Comparison of ENCODE assay signal across 10 cellular contexts in the genomic region with DNA sequence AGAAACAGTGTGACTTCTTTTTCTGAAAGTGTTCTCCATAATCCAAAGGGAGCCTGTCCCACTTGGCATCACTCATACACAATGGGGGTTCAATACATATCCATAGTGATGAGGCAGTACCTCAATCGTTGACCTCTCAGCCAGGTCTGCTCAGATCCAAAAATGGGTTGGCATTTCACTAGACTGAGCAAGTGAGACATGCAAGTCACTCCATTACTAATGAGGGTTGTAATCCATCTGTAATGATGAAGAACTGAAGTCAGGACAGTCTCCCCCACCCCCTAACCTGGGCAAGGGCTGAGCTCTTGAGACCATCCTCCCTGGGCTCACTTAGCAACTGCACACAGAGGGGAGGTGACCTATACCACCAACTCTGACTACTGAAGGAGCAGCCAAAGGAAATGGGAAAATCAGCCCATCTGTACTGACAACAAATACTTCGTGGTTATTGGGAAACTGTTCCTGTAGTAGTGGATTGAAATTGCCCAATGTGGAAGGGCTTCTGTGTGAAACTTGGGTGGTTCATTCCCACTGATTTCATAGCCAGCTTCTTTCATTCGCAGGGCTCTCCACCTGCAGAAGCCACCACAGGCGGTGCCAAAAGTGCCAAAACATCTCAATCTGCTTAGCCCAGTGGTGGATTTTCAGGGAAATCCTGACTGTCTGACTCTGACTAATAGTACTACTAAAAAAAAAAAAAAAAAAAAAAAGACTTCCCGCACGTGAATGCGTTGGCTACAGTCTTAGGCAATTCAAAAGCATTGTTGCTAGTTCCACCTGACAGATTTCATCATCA. TPM values are rescaled to one million over a fixed set of nuclear protein-coding genes. Genes with fewer than 3 reads are reported as not detected.
DNase-seq lines count a peak whose midpoint lies in the region; ATAC-seq and TF ChIP-seq lines count a peak whose summit lies in the region.
"Had no signal": no experiment of that assay in that cellular context is flagged by ENCODE, and none has a peak within 500 bp of the region (broad histone marks: within the 10 kb centered on the region; RNA-seq: fewer than 3 reads in every experiment).

No MANE protein-coding gene starts in this region.

- H3K4me1 Mint-ChIP-seq in HFFc6 (ENCODE audit: low read depth) (peaks cover 89% of the 10 kb centered on the region), glutamatergic neuron (ENCODE audit: low read depth, unreplicated experiment) (peaks cover 6% of the 10 kb centered on the region)
- H3K4me1 Mint-ChIP-seq in CD4-positive, alpha-beta T cell (ENCODE audit: low read depth): no peaks in the 10 kb centered on the region

- H3K9me3 Mint-ChIP-seq in HFFc6 (no peaks in the 10 kb centered on the region), glutamatergic neuron (ENCODE audit: unreplicated experiment) (no peaks in the 10 kb centered on the region)
- no peaks in the 10 kb centered on the region for H3K9me3 Mint-ChIP-seq in CD4-positive, alpha-beta T cell

- no peak for ATAC-seq in CD4-positive, alpha-beta T cell (ENCODE audit: poor library complexity)

- peak overlapping the region; percentile 94 for H3K4me3 Mint-ChIP-seq in HFFc6
- H3K4me3 Mint-ChIP-seq in glutamatergic neuron (ENCODE audit: unreplicated experiment): no peak overlapping the region
- H3K4me3 Mint-ChIP-seq in CD4-positive, alpha-beta T cell: no peak overlapping the region

- peak overlapping the region; percentile 97 for H3K27ac Mint-ChIP-seq in HFFc6
- no peak overlapping the region for H3K27ac Mint-ChIP-seq in glutamatergic neuron (ENCODE audit: unreplicated experiment)
- H3K27ac Mint-ChIP-seq in CD4-positive, alpha-beta T cell: no peak overlapping the region

- peak; percentile 33 for DNase-seq in ACHN
- peak; percentile 84 for DNase-seq in HFFc6
- DNase-seq in astrocyte of the hippocampus (ENCODE audit: low read depth, low spot score): peak; percentile 29
- peak; percentile 92 for DNase-seq in iris pigment epithelial cell (ENCODE audit: low read depth)
- no peak for DNase-seq in NCI-H1105 (lab: John Stamatoyannopoulos, UW)
- DNase-seq in NCI-H1436 (lab: John Stamatoyannopoulos, UW): no peak
- DNase-seq in glutamatergic neuron: no peak
- no peak for DNase-seq in CD4-positive, alpha-beta T cell
- DNase-seq: activated CD4-positive, alpha-beta T cell treated with anti-CD3 and anti-CD28 coated beads, Interleukin-2, amount 50 U/mL, for 1 hour; DMS153 had no signal

- H3K27me3 ChIP-seq in CD4-positive, alpha-beta T cell (ENCODE audit: control insufficient read depth, insufficient read depth, low read length): peaks cover 5% of the 10 kb centered on the region

- H3K27me3 Mint-ChIP-seq in HFFc6 (ENCODE audit: insufficient read depth) (peaks cover 2% of the 10 kb centered on the region; the same call in 1 of the 2 replicates), glutamatergic neuron (ENCODE audit: unreplicated experiment) (peaks cover 2% of the 10 kb centered on the region)
- peaks cover 33% of the 10 kb centered on the region for H3K27me3 Mint-ChIP-seq in CD4-positive, alpha-beta T cell

- POLR2A ChIA-PET in CD4-positive, alpha-beta T cell (lab: Charles Lee): no interaction called here

- no peaks in the 10 kb centered on the region for H3K9me3 ChIP-seq in CD4-positive, alpha-beta T cell (ENCODE audit: control insufficient read depth, low read length)

- intact Hi-C loops in CD4-positive, alpha-beta T cell (cut with DNase I, micrococcal nuclease): no loop called here

- H3K36me3 Mint-ChIP-seq in HFFc6 (ENCODE audit: low read depth): peaks cover 62% of the 10 kb centered on the region
- H3K36me3 Mint-ChIP-seq in glutamatergic neuron (ENCODE audit: unreplicated experiment): no peaks in the 10 kb centered on the region
- no peaks in the 10 kb centered on the region for H3K36me3 Mint-ChIP-seq in CD4-positive, alpha-beta T cell (ENCODE audit: low read depth)

- in situ Hi-C loops in ACHN (cut with HindIII; ENCODE audit: low pct_ligation_motif_present, low pct_unique_long_range_greater_than_20kb, low sequenced_read_pairs): no loop called here

- TF ChIP-seq CTCF in HFFc6 (IDR thresholded peaks at IDR 0.05) (no peak), glutamatergic neuron (IDR thresholded peaks at IDR 0.05; ENCODE audit: partially characterized antibody, unreplicated experiment) (no peak)
- no peak for TF ChIP-seq CTCF in CD4-positive, alpha-beta T cell (IDR thresholded peaks at IDR 0.05)

- no peak overlapping the region for H3K27ac ChIP-seq in CD4-positive, alpha-beta T cell (ENCODE audit: low read depth, low read length)

- CTCF ChIA-PET in CD4-positive, alpha-beta T cell (lab: Charles Lee): interaction anchor here (0.7 kb wide), 1 partner anchor 27 kb away, joined by 3 read pairs; no protein-coding TSS in a partner anchor

RNA-seq across cellular contexts. Expression of gene NGF, which starts 5.0 kb away (rescaled TPM):
- total RNA-seq in HFFc6 (2021; fragmentation: NEBNext Ultra II Directional; extraction: Animal tissue kit (Norgen Biotek cat#: 25700)): 10 to 100 TPM; 44.4 to 53.8 (median 51.0) TPM
- total RNA-seq in glutamatergic neuron (ENCODE audit: unreplicated experiment): 0.83 TPM
- not detected for total RNA-seq in CD4-positive, alpha-beta T cell

Comparison
In these comparisons a context has a peak if more than half of its experiments do, and no peak if none do; other contexts are left out.
1. DNase-seq: peak in ACHN (single experiment), HFFc6 (single experiment), astrocyte of the hippocampus (single experiment) and iris pigment epithelial cell (single experiment); none in NCI-H1105 (single experiment), NCI-H1436 (single experiment), glutamatergic neuron (single experiment) and CD4-positive, alpha-beta T cell (0 of 10).
2. RNA of gene NGF, which starts 5.0 kb away (total RNA-seq): 44.4 to 53.8 TPM in HFFc6; 0.83 TPM in glutamatergic neuron (single experiment) and not detected in CD4-positive, alpha-beta T cell; every median in the first group is over 10 times any median in the second.